ENCODE assay signal across 8 cellular contexts in genomic region chr10:102641880-102642552, GRCh38. TPM values are rescaled to one million over a fixed set of nuclear protein-coding genes. Genes with fewer than 3 reads are reported as not detected.
DNase-seq lines count a peak whose midpoint lies in the region; ATAC-seq lines count a peak whose summit lies in the region.

No MANE protein-coding gene starts in this region.

- H3K4me2 ChIP-seq in mesenchymal stem cell (ENCODE audit: low read length, poor library complexity, severe bottlenecking), result peak overlapping the region; percentile 86

- peak overlapping the region; percentile 98 for H2BK120ac ChIP-seq in mesenchymal stem cell (ENCODE audit: low read depth, low read length)

- H3K23ac ChIP-seq in mesenchymal stem cell (ENCODE audit: low read length in 2 of 2), result no peak overlapping the region

- peak overlapping the region; percentile 64 for H4K91ac ChIP-seq in mesenchymal stem cell (ENCODE audit: low read length)

- H3K14ac ChIP-seq in mesenchymal stem cell (ENCODE audit: low read length in 2 of 2), result peak overlapping the region; percentile 43 to 53

- H2AK5ac ChIP-seq in mesenchymal stem cell (ENCODE audit: low read length, severe bottlenecking), result no peak overlapping the region

- H3K4me3 ChIP-seq in endocrine pancreas (ENCODE audit: control insufficient read depth, insufficient read depth, low read length) (peak overlapping the region; percentile 80), mesenchymal stem cell (ENCODE audit: insufficient read depth in 1 of 2, low read depth in 1 of 2, low read length in 2 of 2) (peak overlapping the region; percentile 62 to 93)

- H3K4ac ChIP-seq in mesenchymal stem cell (ENCODE audit: low read depth in 1 of 2, low read length in 2 of 2), result peak overlapping the region; percentile 86 to 87

- H3K9ac ChIP-seq in endocrine pancreas (ENCODE audit: control insufficient read depth, insufficient read depth, low read length) (peak overlapping the region; percentile 54), mesenchymal stem cell (ENCODE audit: low read length) (peak overlapping the region; percentile 94)

- H3K9me3 ChIP-seq in endocrine pancreas (ENCODE audit: control insufficient read depth, low read length) (no peaks in the 10 kb centered on the region), mesenchymal stem cell (ENCODE audit: control insufficient read depth, low read length) (no peaks in the 10 kb centered on the region)

- peak overlapping the region; percentile 94 for H3K27ac ChIP-seq in mesenchymal stem cell (ENCODE audit: low read length, poor library complexity, severe bottlenecking)

- H3K36me3 ChIP-seq in endocrine pancreas (ENCODE audit: control insufficient read depth, insufficient read depth, low read length) (no peaks in the 10 kb centered on the region), mesenchymal stem cell (ENCODE audit: control insufficient read depth in 1 of 2, insufficient read depth in 2 of 2, low read depth in 1 of 2, low read length in 2 of 2) (peaks cover 6 to 17% of the 10 kb centered on the region in 2 experiments)

- peak overlapping the region; percentile 99 for H2BK15ac ChIP-seq in mesenchymal stem cell (ENCODE audit: low read depth, poor library complexity, severe bottlenecking)

- H2BK12ac ChIP-seq in mesenchymal stem cell (ENCODE audit: low read length in 2 of 2), result no peak overlapping the region

- H2AFZ ChIP-seq in mesenchymal stem cell (ENCODE audit: low read depth, low read length), result peak overlapping the region; percentile 10

- H3K27me3 ChIP-seq in endocrine pancreas (ENCODE audit: control insufficient read depth, insufficient read depth, low read length) (no peaks in the 10 kb centered on the region), mesenchymal stem cell (ENCODE audit: control insufficient read depth in 1 of 2, insufficient read depth in 1 of 2, low read length in 2 of 2) (no peaks in the 10 kb centered on the region)

- peak overlapping the region; percentile 84 to 91 for H3K18ac ChIP-seq in mesenchymal stem cell (ENCODE audit: low read depth in 1 of 2, low read length in 2 of 2)

- peak overlapping the region; percentile 98 for H2BK5ac ChIP-seq in mesenchymal stem cell (ENCODE audit: low read depth, low read length, poor library complexity, severe bottlenecking)

- under 1% methylated on average over 45 of the region's 49 CpGs for WGBS in mesenchymal stem cell

- H4K8ac ChIP-seq in mesenchymal stem cell (ENCODE audit: low read length), result peak overlapping the region; percentile 83

- H3K79me1 ChIP-seq in mesenchymal stem cell (replicated peaks; ENCODE audit: low read length, poor library complexity, severe bottlenecking), result no peaks in the 10 kb centered on the region

- peak; percentile 94 for DNase-seq in COLO668 (lab: John Stamatoyannopoulos, UW; ENCODE audit: unreplicated experiment)
- DNase-seq in HUDEP-2 (lab: John Stamatoyannopoulos, UW; ENCODE audit: unreplicated experiment in 76 of 76), result peak in 75 of 76 experiments; percentile 41 to 98 (median 96)
- peak; percentile 96 for DNase-seq in NOMO-1 treated with dmso at 0.1 percent for 144 hours (lab: John Stamatoyannopoulos, UW; ENCODE audit: unreplicated experiment)
- DNase-seq in activated CD8-positive, alpha-beta memory T cell treated with anti-CD3 and anti-CD28 coated beads, Interleukin-2, amount 50 U/mL, for 1 hour (ENCODE audit: extremely low read depth), result peak; percentile 92
- DNase-seq in mesenchymal stem cell, result peak; percentile 99
- DNase-seq in stimulated activated CD8-positive, alpha-beta memory T cell treated with anti-CD3 and anti-CD28 coated beads, Interleukin-12 subunit alpha, Interleukin-12 subunit beta, amount 100 ng/mL, for 24 hours (ENCODE audit: extremely low read depth), result peak; percentile 94

- H3K4me1 ChIP-seq in endocrine pancreas (ENCODE audit: control insufficient read depth, insufficient read depth, low read length), result no peaks in the 10 kb centered on the region
- peaks cover 6% of the 10 kb centered on the region for H3K4me1 ChIP-seq in mesenchymal stem cell (ENCODE audit: control insufficient read depth, insufficient read depth, low read depth, low read length)

- ATAC-seq in GM21360 (IDR thresholded peaks at IDR 0.05; ENCODE audit: unreplicated experiment), result peak; percentile 54

RNA-seq across cellular contexts. Expression of gene TRIM8, which starts 2.3 kb away (rescaled TPM):
- polyA plus RNA-seq in mesenchymal stem cell (2013, experiment 1 of 2), result 113 TPM
- 115 TPM for polyA plus RNA-seq in mesenchymal stem cell (2013, experiment 2 of 2)

Comparison
In these comparisons a context has a peak if more than half of its experiments do, and no peak if none do; other contexts are left out.
1. Peak in every context shown above with its lines: DNase-seq, ATAC-seq, H3K4me3 ChIP-seq and H3K27ac ChIP-seq.